ENCODE assay signal across 32 cellular contexts in the genomic region with DNA sequence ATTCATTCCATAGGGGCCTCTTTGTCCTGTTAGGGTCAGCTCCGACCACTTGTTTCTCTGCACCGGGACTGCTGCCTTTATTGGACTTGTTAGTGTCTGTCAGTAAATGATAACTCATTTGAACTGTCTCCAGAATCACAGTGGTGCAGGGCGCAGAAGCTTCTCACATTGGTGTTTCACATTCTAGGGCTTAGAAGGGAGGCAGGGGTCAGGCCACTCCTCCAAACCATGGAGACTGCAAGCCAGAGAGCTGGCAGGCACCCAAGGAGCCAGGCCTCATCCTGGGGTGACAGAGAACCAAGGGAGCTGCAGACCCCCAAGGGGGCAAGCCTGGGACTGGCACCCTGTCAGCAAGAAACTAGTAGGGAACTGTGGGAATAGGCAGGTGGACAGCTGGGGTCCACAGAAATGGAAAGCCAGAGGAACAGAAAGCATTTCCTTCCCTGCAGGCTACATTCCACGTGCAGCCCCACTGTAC. TPM values are rescaled to one million over a fixed set of nuclear protein-coding genes. Genes with fewer than 3 reads are reported as not detected.
DNase-seq lines count a peak whose midpoint lies in the region; ATAC-seq and TF ChIP-seq lines count a peak whose summit lies in the region.
"Had no signal": no experiment of that assay in that cellular context is flagged by ENCODE, and none has a peak within 500 bp of the region (broad histone marks: within the 10 kb centered on the region; RNA-seq: fewer than 3 reads in every experiment).

No MANE protein-coding gene starts in this region.

- no peak overlapping the region for H2BK120ac ChIP-seq in neuronal stem cell (ENCODE audit: low read depth, low read length)

- DNase-seq in amniotic epithelial cell (ENCODE audit: low read depth) (peak; percentile 65), left ventricle myocardium superior (peak; percentile 66), neuronal stem cell (ENCODE audit: low spot score) (no peak), OCI-LY7 (ENCODE audit: low spot score) (no peak)
- DNase-seq in stimulated activated naive CD8-positive, alpha-beta T cell treated with anti-CD3 and anti-CD28 coated beads, Interleukin-15, amount 100 ng/mL, for 72 hours, result no peak
- DNase-seq: activated CD4-positive, alpha-beta T cell treated with anti-CD3 and anti-CD28 coated beads, Interleukin-2, amount 50 U/mL, for 48 hours; activated CD4-positive, CD25-positive, alpha-beta regulatory T cell; activated CD8-positive, alpha-beta memory T cell treated with anti-CD3 and anti-CD28 coated beads, Interleukin-2, amount 50 U/mL, for 4 hours; activated naive CD4-positive, alpha-beta T cell treated with anti-CD3 and anti-CD28 coated beads, Interleukin-2, amount 50 U/mL, for 16 hours; colonic mucosa; DMS79; effector memory CD8-positive, alpha-beta T cell; foreskin keratinocyte; GF-D8; H7; immature natural killer cell; midbrain; MM.1S; natural killer cell; NCI-H1417; NCI-H2081; NCI-H226; NCI-H748 treated with DMSO at 0.1 percent for 48 hours; SHP77; spleen; T1000; trophoblast cell had no signal

- H3K4me1 ChIP-seq in neuronal stem cell (ENCODE audit: control insufficient read depth in 2 of 2, insufficient read depth in 1 of 2, low read depth in 1 of 2, low read length in 2 of 2) (peaks cover 10 to 13% of the 10 kb centered on the region in 2 donors), OCI-LY7 (ENCODE audit: insufficient read depth, low read length, poor library complexity, severe bottlenecking) (peaks cover 4% of the 10 kb centered on the region)
- H3K4me1 ChIP-seq: BLaER1 treated with 17β-estradiol and CSF1 and Interleukin-3, amounts not matched to agents 10 nM and 100 nM; breast epithelium; colonic mucosa had no signal

- no CpG with 5 or more reads among the region's 4 CpGs for WGBS in neuronal stem cell (ENCODE audit: extremely low coverage in 2 of 2, insufficient read length in 2 of 2, insufficient replicate concordance in 1 of 2), 2 donors

- no peak overlapping the region for H4K91ac ChIP-seq in neuronal stem cell (ENCODE audit: low read depth, low read length, poor library complexity)

- H3K18ac ChIP-seq in neuronal stem cell (ENCODE audit: low read length), result peak overlapping the region; percentile 15

- no peaks in the 10 kb centered on the region for H3K79me2 ChIP-seq in OCI-LY7 (ENCODE audit: insufficient read depth, low read depth, low read length)

- H3K4me1 Mint-ChIP-seq in stimulated activated naive CD8-positive, alpha-beta T cell treated with anti-CD3 and anti-CD28 coated beads, Interleukin-15, amount 100 ng/mL, for 72 hours, result peaks cover 7% of the 10 kb centered on the region
- H3K4me1 Mint-ChIP-seq: immature natural killer cell, natural killer cell had no signal

- H3K9me3 Mint-ChIP-seq in stimulated activated naive CD8-positive, alpha-beta T cell treated with anti-CD3 and anti-CD28 coated beads, Interleukin-15, amount 100 ng/mL, for 72 hours, result no peaks in the 10 kb centered on the region
- H3K9me3 Mint-ChIP-seq: effector memory CD8-positive, alpha-beta T cell; natural killer cell had no signal

- H3K4ac ChIP-seq in neuronal stem cell (ENCODE audit: low read length), result no peak overlapping the region

- no peak overlapping the region for H2BK12ac ChIP-seq in neuronal stem cell (ENCODE audit: low read length)

- CTCF ChIA-PET in OCI-LY7 (lab: Charles Lee; ENCODE audit: unreplicated experiment), result no interaction called here

- H3K23ac ChIP-seq in neuronal stem cell (ENCODE audit: low read depth, low read length, poor library complexity), result no peak overlapping the region

- H3K36me3 ChIP-seq in KOPT-K1 (ENCODE audit: insufficient read depth, low read length) (no peaks in the 10 kb centered on the region), neuronal stem cell (replicated peaks in 1 of 2; ENCODE audit: control insufficient read depth in 2 of 2, insufficient read depth in 2 of 2, low read length in 2 of 2) (no peaks in the 10 kb centered on the region), OCI-LY7 (ENCODE audit: insufficient read depth, low read length) (no peaks in the 10 kb centered on the region)
- H3K36me3 ChIP-seq: BLaER1 treated with 17β-estradiol and CSF1 and Interleukin-3, amounts not matched to agents 10 nM and 100 nM; breast epithelium; colonic mucosa; spleen had no signal

- BruUV-seq in OCI-LY7 (replicated peaks; lab: Mats Ljungman, UMichigan), result no TSS peak

- peak overlapping the region in 1 of 2 donors; percentile 89 for H3K27ac Mint-ChIP-seq in stimulated activated naive CD8-positive, alpha-beta T cell treated with anti-CD3 and anti-CD28 coated beads, Interleukin-15, amount 100 ng/mL, for 72 hours
- H3K27ac Mint-ChIP-seq: effector memory CD8-positive, alpha-beta T cell; immature natural killer cell; natural killer cell had no signal

- no peaks in the 10 kb centered on the region for H3K79me1 ChIP-seq in neuronal stem cell (ENCODE audit: low read depth, low read length)

- no peak overlapping the region for H3K4me2 ChIP-seq in neuronal stem cell (ENCODE audit: insufficient read depth, low read length, poor library complexity, severe bottlenecking)
- no peak overlapping the region for H3K4me2 ChIP-seq in OCI-LY7 (ENCODE audit: low read length)
- H3K4me2 ChIP-seq: BLaER1 treated with 17β-estradiol and CSF1 and Interleukin-3, amounts not matched to agents 10 nM and 100 nM had no signal

- H3K9ac ChIP-seq in neuronal stem cell (ENCODE audit: low read depth, low read length, poor library complexity), result no peak overlapping the region
- H3K9ac ChIP-seq: BLaER1 treated with 17β-estradiol and CSF1 and Interleukin-3, amounts not matched to agents 10 nM and 100 nM had no signal

- H2AK5ac ChIP-seq in neuronal stem cell (ENCODE audit: low read depth, low read length), result no peak overlapping the region

- H4K8ac ChIP-seq in neuronal stem cell (ENCODE audit: low read depth, low read length), result no peak overlapping the region

- H3K27me3 Mint-ChIP-seq in stimulated activated naive CD8-positive, alpha-beta T cell treated with anti-CD3 and anti-CD28 coated beads, Interleukin-15, amount 100 ng/mL, for 72 hours, result no peaks in the 10 kb centered on the region
- H3K27me3 Mint-ChIP-seq: effector memory CD8-positive, alpha-beta T cell had no signal

- ATAC-seq in left ventricle myocardium superior, result peak; percentile 66
- ATAC-seq in stimulated activated naive CD8-positive, alpha-beta T cell treated with anti-CD3 and anti-CD28 coated beads, Interleukin-15, amount 100 ng/mL, for 72 hours, result no peak
- no peak for ATAC-seq in GM21529 (IDR thresholded peaks at IDR 0.05; ENCODE audit: unreplicated experiment)
- ATAC-seq: effector memory CD8-positive, alpha-beta T cell; foreskin keratinocyte; left lobe of liver; natural killer cell had no signal

- H2AFZ ChIP-seq in neuronal stem cell (ENCODE audit: low read length) (no peak overlapping the region), OCI-LY7 (ENCODE audit: low read length) (no peak overlapping the region)

- H3K4me3 ChIP-seq in neuronal stem cell (ENCODE audit: low read length in 2 of 2) (no peak overlapping the region), OCI-LY7 (ENCODE audit: low read depth, low read length, poor library complexity, severe bottlenecking) (no peak overlapping the region)
- H3K4me3 ChIP-seq: BLaER1 treated with 17β-estradiol and CSF1 and Interleukin-3, amounts not matched to agents 10 nM and 100 nM; breast epithelium; colonic mucosa; spleen had no signal

- H3K27ac ChIP-seq in KOPT-K1 (ENCODE audit: low read depth, low read length, poor library complexity, severe bottlenecking) (peak overlapping the region; percentile 24), neuronal stem cell (replicated peaks; ENCODE audit: low read length) (no peak overlapping the region), OCI-LY7 (ENCODE audit: low read depth, low read length, poor library complexity, severe bottlenecking) (no peak overlapping the region)
- H3K27ac ChIP-seq: BLaER1 treated with 17β-estradiol and CSF1 and Interleukin-3, amounts not matched to agents 10 nM and 100 nM; breast epithelium; colonic mucosa; foreskin keratinocyte; spleen had no signal

- no peak overlapping the region for H3K4me3 Mint-ChIP-seq in stimulated activated naive CD8-positive, alpha-beta T cell treated with anti-CD3 and anti-CD28 coated beads, Interleukin-15, amount 100 ng/mL, for 72 hours
- H3K4me3 Mint-ChIP-seq: effector memory CD8-positive, alpha-beta T cell; immature natural killer cell; natural killer cell had no signal

- no peak for TF ChIP-seq CTCF in OCI-LY7 (conservative IDR thresholded peaks at IDR 0.05; ENCODE audit: low read length)

- no peak overlapping the region for H2BK5ac ChIP-seq in neuronal stem cell (ENCODE audit: low read length)

- peaks cover 0 to 3% (median 0%) of the 10 kb centered on the region in 3 experiments for H3K27me3 ChIP-seq in neuronal stem cell (ENCODE audit: control insufficient read depth in 3 of 3, insufficient read depth in 3 of 3, low read depth in 1 of 3, low read length in 3 of 3)
- H3K27me3 ChIP-seq: BLaER1 treated with 17β-estradiol and CSF1 and Interleukin-3, amounts not matched to agents 10 nM and 100 nM; breast epithelium; colonic mucosa; foreskin keratinocyte; spleen had no signal

- H3K14ac ChIP-seq in neuronal stem cell (ENCODE audit: low read length), result no peak overlapping the region

- no peaks in the 10 kb centered on the region for H3K9me2 ChIP-seq in OCI-LY7 (ENCODE audit: insufficient read depth, low read length)

- intact Hi-C loops in left ventricle myocardium superior (cut with micrococcal nuclease), result no loop called here
- intact Hi-C loops in OCI-LY7 (cut with micrococcal nuclease; ENCODE audit: unreplicated experiment), result no loop called here

- POLR2A ChIA-PET in OCI-LY7 (lab: Charles Lee), result interaction anchor here (0.6 to 0.8 kb wide), 4 partner anchors 31 to 436 kb away, joined by 3 to 6 read pairs (median 4); no protein-coding TSS in a partner anchor

- no peaks in the 10 kb centered on the region for H4K20me1 ChIP-seq in OCI-LY7 (ENCODE audit: insufficient read depth, low read length)
- H4K20me1 ChIP-seq: BLaER1 treated with 17β-estradiol and CSF1 and Interleukin-3, amounts not matched to agents 10 nM and 100 nM had no signal

- H3K9me3 ChIP-seq in KOPT-K1 (ENCODE audit: insufficient read depth, low read length, poor library complexity, severe bottlenecking) (no peaks in the 10 kb centered on the region), neuronal stem cell (replicated peaks in 1 of 2; ENCODE audit: control insufficient read depth in 2 of 2, insufficient read depth in 1 of 2, low read depth in 1 of 2, low read length in 2 of 2) (no peaks in the 10 kb centered on the region), OCI-LY7 (ENCODE audit: low read length) (no peaks in the 10 kb centered on the region)
- H3K9me3 ChIP-seq: BLaER1 treated with 17β-estradiol and CSF1 and Interleukin-3, amounts not matched to agents 10 nM and 100 nM; breast epithelium; colonic mucosa; spleen had no signal

- H2BK15ac ChIP-seq in neuronal stem cell (ENCODE audit: low read length), result no peak overlapping the region

RNA-seq across cellular contexts. Expression of a gene that starts 49.1 kb away (rescaled TPM):
- total RNA-seq in left ventricle myocardium superior, result 30.7 TPM
- polyA plus RNA-seq in neuronal stem cell (2013, experiment 1 of 2), result 75.0 TPM
- polyA plus RNA-seq in neuronal stem cell (2013, experiment 2 of 2), result 76.2 TPM
- 221 and 280 TPM in 2 replicates for total RNA-seq in OCI-LY7 (2014; rRNA removed; shearing (Covaris generic))
- 158 and 190 TPM in 2 replicates for total RNA-seq in OCI-LY7 (2022)

Comparison
In these comparisons a context has a peak if more than half of its experiments do, and no peak if none do; other contexts are left out.
1. DNase-seq: peak in amniotic epithelial cell (single experiment) and left ventricle myocardium superior (single experiment); none in neuronal stem cell (single experiment), OCI-LY7 (single experiment) and stimulated activated naive CD8-positive, alpha-beta T cell treated with anti-CD3 and anti-CD28 coated beads, Interleukin-15, amount 100 ng/mL, for 72 hours (0 of 2).